ENCODE assay signal across 8 cellular contexts in genomic region chr17:36592316-36592710, GRCh38. TPM values are rescaled to one million over a fixed set of nuclear protein-coding genes. Genes with fewer than 3 reads are reported as not detected.
DNase-seq lines count a peak whose midpoint lies in the region; ATAC-seq and TF ChIP-seq lines count a peak whose summit lies in the region.

No MANE protein-coding gene starts in this region.

- H4K20me1 ChIP-seq in PC-3 (ENCODE audit: low read length), result no peaks in the 10 kb centered on the region

- no peak for TF ChIP-seq POLR2A in vagina (IDR thresholded peaks at IDR 0.05)

- H3K9ac ChIP-seq in PC-3 (ENCODE audit: low read length), result peak overlapping the region; percentile 78

- peak overlapping the region; percentile 73 for H2AFZ ChIP-seq in PC-3 (ENCODE audit: low read length)

- DNase-seq in Right ventricle myocardium superior (peak; percentile 52), cardiac septum (ENCODE audit: low spot score) (no peak), PC-3 (peak; percentile 22), ecto neural progenitor cell (ENCODE audit: low spot score) (peak; percentile 78), vagina (ENCODE audit: extremely low spot score in 2 of 2) (no peak), T-helper 9 cell (no peak)
- no peak for DNase-seq in activated CD8-positive, alpha-beta memory T cell treated with anti-CD3 and anti-CD28 coated beads, Interleukin-2, amount 50 U/mL, for 4 hours

- TF ChIP-seq CTCF in PC-3 (conservative IDR thresholded peaks at IDR 0.05; ENCODE audit: low read depth, low read length) (no peak), vagina (IDR thresholded peaks at IDR 0.05) (no peak)

- peaks cover 10% of the 10 kb centered on the region; the same call in 1 of the 2 replicates for H3K4me1 ChIP-seq in PC-3 (ENCODE audit: insufficient read depth, low read length)
- H3K4me1 ChIP-seq in mononuclear cell (ENCODE audit: insufficient read depth, low read length), result peaks cover 17% of the 10 kb centered on the region
- peaks cover 11% of the 10 kb centered on the region for H3K4me1 ChIP-seq in vagina

- H3K4me3 ChIP-seq in PC-3 (ENCODE audit: low read length), result peak overlapping the region; percentile 80
- peak overlapping the region; percentile 56 for H3K4me3 ChIP-seq in mononuclear cell (ENCODE audit: low read length)
- H3K4me3 ChIP-seq in vagina, result peak overlapping the region; percentile 68 to 97

- BruUV-seq in PC-3 (replicated peaks; lab: Mats Ljungman, UMichigan), result no TSS peak

- POLR2A ChIA-PET in PC-3 (lab: Charles Lee; ENCODE audit: unreplicated experiment), result interaction anchor here (0.6 kb wide), 1 partner anchor 18 kb away, joined by 3 read pairs; no protein-coding TSS in a partner anchor

- ATAC-seq in Right ventricle myocardium superior (ENCODE audit: poor library complexity) (peak; percentile 21), PC-3 (peak; percentile 48)

- CTCF ChIA-PET in PC-3 (lab: Charles Lee), result interaction anchor here (1.6 kb wide), 1 partner anchor 11 kb away, joined by 17 read pairs; no protein-coding TSS in a partner anchor

- H3K27ac ChIP-seq in PC-3 (ENCODE audit: low read length), result no peak overlapping the region
- H3K27ac ChIP-seq in vagina, result peak overlapping the region; percentile 53

- peaks cover 20% of the 10 kb centered on the region for H3K79me2 ChIP-seq in PC-3 (ENCODE audit: low read length)

- H3K9me3 ChIP-seq in PC-3 (ENCODE audit: low read length) (no peaks in the 10 kb centered on the region), mononuclear cell (ENCODE audit: low read depth, low read length) (no peaks in the 10 kb centered on the region), vagina (no peaks in the 10 kb centered on the region)

- peak overlapping the region; percentile 82 for H3K4me2 ChIP-seq in PC-3 (ENCODE audit: low read length)

- H3F3A ChIP-seq in PC-3 (ENCODE audit: low read length, unreplicated experiment), result no peaks in the 10 kb centered on the region

- H3K36me3 ChIP-seq in PC-3 (ENCODE audit: low read depth, low read length) (peaks cover under 1% of the 10 kb centered on the region; the same call in 1 of the 2 replicates), vagina (peaks cover 0 to 11% of the 10 kb centered on the region in 2 donors)

- intact Hi-C loops in Right ventricle myocardium superior (cut with DNase I) (no loop called here), cardiac septum (cut with DNase I) (loop anchor here (5.0 kb wide), 1 partner anchor 45 kb away; no protein-coding TSS in a partner anchor), PC-3 (cut with micrococcal nuclease) (no loop called here), vagina (cut with DNase I) (loop anchor here (10.0 kb wide), 1 partner anchor 48 kb away; the partner anchor contains the start of gene GGNBP2)

- no peaks in the 10 kb centered on the region for H3K27me3 ChIP-seq in PC-3 (ENCODE audit: low read length)
- H3K27me3 ChIP-seq in mononuclear cell (ENCODE audit: insufficient read depth, low read length), result no peaks in the 10 kb centered on the region
- no peaks in the 10 kb centered on the region for H3K27me3 ChIP-seq in vagina

- no peaks in the 10 kb centered on the region for H3K9me2 ChIP-seq in PC-3 (replicated peaks; ENCODE audit: low read length)

RNA-seq across cellular contexts. Expression of gene DHRS11, which starts 0.6 kb away (rescaled TPM):
- total RNA-seq in Right ventricle myocardium superior (13.9 TPM), cardiac septum (15.3 TPM), PC-3 (2014; rRNA removed) (11.8 and 14.8 TPM in 2 replicates), mononuclear cell (1.8 TPM), vagina (12.0 TPM)

RNA-seq across cellular contexts. Expression of gene MRM1, which starts 9.1 kb away (rescaled TPM):
- total RNA-seq in Right ventricle myocardium superior, result 8.3 TPM
- 7.0 TPM for total RNA-seq in cardiac septum
- 8.8 and 9.2 TPM in 2 replicates for total RNA-seq in PC-3 (2014; rRNA removed)
- total RNA-seq in mononuclear cell, result 1.5 TPM
- total RNA-seq in vagina, result 2.7 TPM

RNA-seq across cellular contexts. Expression of gene GGNBP2, which starts 47.6 kb away (rescaled TPM):
- total RNA-seq in Right ventricle myocardium superior, result 36.6 TPM
- 50.2 TPM for total RNA-seq in cardiac septum
- total RNA-seq in PC-3 (2014; rRNA removed), result 33.0 and 40.5 TPM in 2 replicates
- total RNA-seq in mononuclear cell, result 177 TPM
- 47.9 TPM for total RNA-seq in vagina

RNA-seq across cellular contexts. Expression of gene PIGW, which starts 57.5 kb away (rescaled TPM):
- 3.6 TPM for total RNA-seq in Right ventricle myocardium superior
- 4.3 TPM for total RNA-seq in cardiac septum
- 8.0 and 11.1 TPM in 2 replicates for total RNA-seq in PC-3 (2014; rRNA removed)
- total RNA-seq in mononuclear cell, result 2.6 TPM
- total RNA-seq in vagina, result 3.2 TPM

RNA-seq across cellular contexts. Expression of gene MYO19, which starts 57.6 kb away (rescaled TPM):
- total RNA-seq in Right ventricle myocardium superior (12.7 TPM), cardiac septum (16.0 TPM), PC-3 (2014; rRNA removed) (128 and 143 TPM in 2 replicates), mononuclear cell (36.8 TPM), vagina (112 TPM)

Comparison
In these comparisons a context has a peak if more than half of its experiments do, and no peak if none do; other contexts are left out.
1. DNase-seq: peak in Right ventricle myocardium superior (single experiment), PC-3 (single experiment) and ecto neural progenitor cell (single experiment); none in cardiac septum (single experiment), vagina (0 of 2), activated CD8-positive, alpha-beta memory T cell treated with anti-CD3 and anti-CD28 coated beads, Interleukin-2, amount 50 U/mL, for 4 hours (single experiment) and T-helper 9 cell (single experiment).
2. intact Hi-C loops: an anchor here in cardiac septum (5.0 kb wide) and vagina (10.0 kb wide); none called in Right ventricle myocardium superior and PC-3.
3. Peak in every context shown above with its lines, with median percentiles within 50 percentile points of each other: H3K4me3 ChIP-seq.